ENCODE assay signal across 8 cellular contexts in the genomic region with DNA sequence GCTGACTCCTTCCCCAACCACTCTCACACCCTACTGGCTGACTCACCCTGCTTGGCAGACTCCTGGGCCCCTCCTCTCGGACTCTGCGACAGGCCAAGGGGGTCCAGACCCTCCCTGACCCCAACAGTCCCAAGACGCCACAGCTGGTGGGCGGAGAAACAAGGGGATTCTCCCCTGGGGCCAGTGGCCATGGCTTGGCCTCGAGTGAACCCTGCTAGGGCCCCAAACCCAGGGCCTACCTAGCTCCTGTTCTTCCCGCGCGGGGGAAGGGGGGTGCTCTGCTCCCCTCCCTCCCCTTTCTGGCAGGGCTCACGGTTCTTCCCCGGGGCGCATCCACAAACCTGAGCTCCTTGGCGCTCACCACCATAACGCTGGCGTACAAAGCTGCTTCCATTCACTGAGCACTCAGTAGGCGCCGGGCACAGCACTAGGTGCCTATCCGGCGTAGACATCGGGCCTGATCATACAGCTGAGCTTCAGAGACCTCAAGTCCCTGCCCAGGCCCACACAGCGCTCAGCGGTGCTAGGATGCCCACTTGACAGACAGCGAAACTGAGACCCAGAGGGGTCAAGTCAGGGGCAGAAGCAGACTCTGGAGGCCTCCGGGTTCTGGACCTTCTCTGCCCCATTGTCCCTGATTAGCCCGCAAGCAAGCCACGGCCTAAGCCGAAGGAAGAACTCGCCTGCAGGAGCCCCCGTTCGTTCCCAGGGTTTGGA. TPM values are rescaled to one million over a fixed set of nuclear protein-coding genes. Genes with fewer than 3 reads are reported as not detected.
DNase-seq lines count a peak whose midpoint lies in the region; ATAC-seq, FAIRE-seq and TF ChIP-seq lines count a peak whose summit lies in the region.

No MANE protein-coding gene starts in this region.

- H3K4me3 ChIP-seq in fibroblast of villous mesenchyme (ENCODE audit: low read depth, low read length) (peak overlapping the region; percentile 76), prostate gland (peak overlapping the region; percentile 61 to 69)

- intact Hi-C loops in prostate gland (cut with DNase I): no loop called here

- ATAC-seq in GM18502 (IDR thresholded peaks at IDR 0.05; ENCODE audit: poor library complexity, unreplicated experiment) (no peak), GM21619 (IDR thresholded peaks at IDR 0.05; ENCODE audit: unreplicated experiment) (no peak)

- CTCF ChIA-PET in HEK293T (lab: Yijun Ruan, JAX): no interaction called here

- peak; percentile 90 for FAIRE-seq in HTR-8/SVneo (lab: Jason Lieb, UNC)
- no peak for FAIRE-seq in GM19239 (lab: Jason Lieb, UNC)

- TF ChIP-seq CTCF in fibroblast of villous mesenchyme (IDR thresholded peaks at IDR 0.05; ENCODE audit: insufficient read depth, low read depth, low read length) (no peak), prostate gland (IDR thresholded peaks at IDR 0.05) (no peak)

- 39% methylated on average over 25 of the region's 29 CpGs for WGBS in prostate gland

- POLR2A ChIA-PET in HEK293T (lab: Yijun Ruan, JAX): no interaction called here

- no peaks in the 10 kb centered on the region for H3K36me3 ChIP-seq in prostate gland

- TF ChIP-seq POLR2A in prostate gland (IDR thresholded peaks at IDR 0.05): no peak

- DNase-seq in HTR-8/SVneo (ENCODE audit: insufficient read length, low spot score): no peak
- DNase-seq in activated CD8-positive, alpha-beta memory T cell treated with anti-CD3 and anti-CD28 coated beads for 24 hours: peak; percentile 78
- DNase-seq in fibroblast of villous mesenchyme (ENCODE audit: low read depth): no peak
- DNase-seq in prostate gland (ENCODE audit: low spot score): no peak
- no peak for DNase-seq in GM19239 (ENCODE audit: insufficient read length, low spot score)
- DNase-seq in HEK293T (ENCODE audit: extremely low spot score): no peak

- H3K9me3 ChIP-seq in prostate gland: no peaks in the 10 kb centered on the region

- peak overlapping the region; percentile 56 to 78 for H3K27ac ChIP-seq in prostate gland

- H3K27me3 ChIP-seq in prostate gland (replicated peaks; ENCODE audit: insufficient read depth): no peaks in the 10 kb centered on the region

- no peaks in the 10 kb centered on the region for H3K4me1 ChIP-seq in prostate gland (replicated peaks)

TF ChIP-seq in HEK293T, 16 proteins besides CTCF, POLR2A, EP300 and RAD21:
- TF ChIP-seq ELF4 (IDR thresholded peaks at IDR 0.05): no peak
- TF ChIP-seq HDGF (IDR thresholded peaks at IDR 0.05; ENCODE audit: borderline replicate concordance): no peak
- TF ChIP-seq SP1 (IDR thresholded peaks at IDR 0.05): no peak
- no peak for TF ChIP-seq ZNF384 (IDR thresholded peaks at IDR 0.05)
- no peak for TF ChIP-seq BHLHE40 (IDR thresholded peaks at IDR 0.05; ENCODE audit: borderline replicate concordance)
- no peak for TF ChIP-seq LEF1 (IDR thresholded peaks at IDR 0.05; ENCODE audit: borderline replicate concordance)
- TF ChIP-seq SUZ12 (IDR thresholded peaks at IDR 0.05): no peak
- TF ChIP-seq FOXM1 (IDR thresholded peaks at IDR 0.05; ENCODE audit: borderline replicate concordance): no peak
- TF ChIP-seq, protein P1, sequence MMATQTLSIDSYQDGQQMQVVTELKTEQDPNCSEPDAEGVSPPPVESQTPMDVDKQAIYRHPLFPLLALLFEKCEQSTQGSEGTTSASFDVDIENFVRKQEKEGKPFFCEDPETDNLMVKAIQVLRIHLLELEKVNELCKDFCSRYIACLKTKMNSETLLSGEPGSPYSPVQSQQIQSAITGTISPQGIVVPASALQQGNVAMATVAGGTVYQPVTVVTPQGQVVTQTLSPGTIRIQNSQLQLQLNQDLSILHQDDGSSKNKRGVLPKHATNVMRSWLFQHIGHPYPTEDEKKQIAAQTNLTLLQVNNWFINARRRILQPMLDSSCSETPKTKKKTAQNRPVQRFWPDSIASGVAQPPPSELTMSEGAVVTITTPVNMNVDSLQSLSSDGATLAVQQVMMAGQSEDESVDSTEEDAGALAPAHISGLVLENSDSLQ (IDR thresholded peaks at IDR 0.05): no peak
- no peak for TF ChIP-seq L3MBTL2 (conservative IDR thresholded peaks at IDR 0.05)

RNA-seq across cellular contexts. Expression of a gene that starts 0.6 kb away (rescaled TPM):
- 6.4 and 10.4 TPM in 2 replicates for total RNA-seq in fibroblast of villous mesenchyme
- 1 to 10 TPM; 1.1 to 10.0 TPM for total RNA-seq in prostate gland
